In the genomic region with DNA sequence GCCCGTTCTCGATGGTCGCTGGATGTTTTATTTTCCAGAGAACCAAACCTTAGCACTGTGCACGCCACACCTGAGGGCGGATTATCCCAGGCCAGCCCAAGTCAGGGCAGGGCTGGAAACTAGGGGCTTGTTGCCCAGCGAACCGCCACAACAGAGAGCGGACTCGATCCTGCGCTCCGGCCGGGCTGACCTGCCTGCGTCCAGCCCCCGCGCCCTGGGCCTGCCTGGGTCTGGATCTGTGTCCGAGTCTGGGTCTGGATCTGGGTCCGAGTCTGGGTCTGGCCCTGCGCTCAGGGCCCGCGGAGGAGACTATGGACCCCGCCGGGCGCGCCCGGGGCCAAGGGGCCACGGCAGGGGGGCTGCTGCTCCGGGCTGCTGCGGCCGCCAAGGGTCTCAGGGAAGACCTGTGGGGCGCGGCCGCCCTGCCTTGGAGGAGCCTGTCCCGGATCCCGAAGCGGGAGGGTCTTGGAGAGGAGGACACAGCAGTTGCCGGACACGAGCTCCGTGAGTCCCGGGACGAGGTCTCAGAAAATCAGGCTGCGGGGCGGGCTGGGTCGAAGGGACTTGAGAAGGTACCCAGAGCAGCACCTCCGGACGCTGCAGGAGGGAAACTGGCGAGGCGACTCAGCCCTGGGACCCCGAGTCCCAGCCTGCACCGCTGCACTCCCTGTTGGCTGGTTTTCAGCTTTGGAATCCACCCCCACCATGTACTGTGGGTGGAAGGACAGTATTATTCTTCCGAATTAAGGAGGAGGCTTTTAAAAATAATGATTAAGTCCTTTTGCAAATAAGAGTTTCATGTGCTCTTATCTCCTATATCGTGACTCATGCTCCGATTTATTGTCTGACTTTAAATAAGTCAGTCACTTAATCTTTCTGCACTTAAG, we compare ENCODE assay signal across 8 cellular contexts. TPM values are rescaled to one million over a fixed set of nuclear protein-coding genes. Genes with fewer than 3 reads are reported as not detected.
DNase-seq lines count a peak whose midpoint lies in the region; ATAC-seq and TF ChIP-seq lines count a peak whose summit lies in the region.

A gene (plus strand): TSS at position 130 of the 887 bp plus-strand sequence. CDS start 182 bp downstream, at position 312.

- POLR2A ChIA-PET in SK-N-SH (lab: Yijun Ruan, JAX), result no interaction called here

- H3K9me3 Mint-ChIP-seq in activated naive CD8-positive, alpha-beta T cell treated with anti-CD3 and anti-CD28 coated beads, Interleukin-2, amount 50 U/mL, for 24 hours, result no peaks in the 10 kb centered on the region

- H3K4me2 ChIP-seq in SK-N-SH (no peak within 1 kb of the TSS), hepatocyte (peak within 1 kb of the TSS; percentile 94)

- H3K36me3 ChIP-seq in SK-N-SH (replicated peaks in 1 of 2; ENCODE audit: control insufficient read depth in 1 of 2, insufficient read depth in 2 of 2, low read length in 1 of 2) (peaks cover 2 to 4% of the 10 kb centered on the region in 2 experiments), hepatocyte (replicated peaks; ENCODE audit: insufficient read depth, low read depth) (no peaks in the 10 kb centered on the region)

- TF ChIP-seq EP300 in SK-N-SH (IDR thresholded peaks at IDR 0.05; ENCODE audit: borderline replicate concordance in 1 of 2, low read depth in 1 of 2, low read length in 1 of 2), result no peak

- peaks cover 4% of the 10 kb centered on the region for H3K4me1 Mint-ChIP-seq in activated naive CD8-positive, alpha-beta T cell treated with anti-CD3 and anti-CD28 coated beads, Interleukin-2, amount 50 U/mL, for 24 hours

- H3K27ac ChIP-seq in SK-N-SH (ENCODE audit: low read depth in 2 of 2, low read length in 1 of 2) (no peak within 1 kb of the TSS; a peak in 1 of 4 replicates), hepatocyte (peak within 1 kb of the TSS; percentile 93)

- TF ChIP-seq CTCF in SK-N-SH (IDR thresholded peaks at IDR 0.05) (no peak), hepatocyte (IDR thresholded peaks at IDR 0.05; ENCODE audit: poor library complexity) (no peak)

- no peak within 1 kb of the TSS for H3K4me3 Mint-ChIP-seq in activated naive CD8-positive, alpha-beta T cell treated with anti-CD3 and anti-CD28 coated beads, Interleukin-2, amount 50 U/mL, for 24 hours

- H3K9me2 ChIP-seq in SK-N-SH, result no peaks in the 10 kb centered on the region
- H3K9me2 ChIP-seq in hepatocyte (replicated peaks; ENCODE audit: insufficient read depth), result no peaks in the 10 kb centered on the region

- no peaks in the 10 kb centered on the region for H3K27me3 ChIP-seq in SK-N-SH (ENCODE audit: insufficient read depth)
- no peaks in the 10 kb centered on the region for H3K27me3 ChIP-seq in hepatocyte

- DNase-seq in SK-N-SH (peak; percentile 23), hepatocyte (ENCODE audit: low spot score) (peak; percentile 55), putamen (ENCODE audit: low spot score) (peak; percentile 25), pons (ENCODE audit: low spot score) (no peak), NCI-H2196 (lab: John Stamatoyannopoulos, UW; ENCODE audit: unreplicated experiment) (no peak)
- DNase-seq in activated naive CD8-positive, alpha-beta T cell treated with anti-CD3 and anti-CD28 coated beads, Interleukin-2, amount 50 U/mL, for 24 hours, result no peak

- H3F3A ChIP-seq in SK-N-SH (replicated peaks; ENCODE audit: insufficient read depth), result no peaks in the 10 kb centered on the region

- H3K4me3 ChIP-seq in SK-N-SH (ENCODE audit: low read depth in 2 of 2, low read length in 1 of 2) (no peak within 1 kb of the TSS), hepatocyte (peak within 1 kb of the TSS; percentile 40)

- H2AFZ ChIP-seq in SK-N-SH (ENCODE audit: low read depth) (no peak within 1 kb of the TSS), hepatocyte (peak within 1 kb of the TSS; percentile 92)

- H3K9me3 ChIP-seq in SK-N-SH, result no peaks in the 10 kb centered on the region
- no peaks in the 10 kb centered on the region for H3K9me3 ChIP-seq in hepatocyte (ENCODE audit: low read depth)

- no peak within 1 kb of the TSS for H3K9ac ChIP-seq in SK-N-SH

- H3K4me1 ChIP-seq in SK-N-SH (ENCODE audit: control insufficient read depth in 1 of 2, insufficient read depth in 2 of 2, low read depth in 1 of 2, low read length in 1 of 2) (peaks cover 0 to 2% of the 10 kb centered on the region in 2 experiments; a peak in 1 of 4 replicates), hepatocyte (ENCODE audit: insufficient read depth) (peaks cover 15% of the 10 kb centered on the region)

- CTCF ChIA-PET in SK-N-SH (lab: Yijun Ruan, JAX), result no interaction called here

- H3K27ac Mint-ChIP-seq in activated naive CD8-positive, alpha-beta T cell treated with anti-CD3 and anti-CD28 coated beads, Interleukin-2, amount 50 U/mL, for 24 hours, result no peak within 1 kb of the TSS

- no peaks in the 10 kb centered on the region for H4K20me1 ChIP-seq in SK-N-SH (ENCODE audit: insufficient read depth)
- H4K20me1 ChIP-seq in hepatocyte (ENCODE audit: insufficient read depth, poor library complexity, severe bottlenecking), result no peaks in the 10 kb centered on the region

- no peak for TF ChIP-seq RAD21 in SK-N-SH (IDR thresholded peaks at IDR 0.05; ENCODE audit: low read length)

- H3K27me3 Mint-ChIP-seq in activated naive CD8-positive, alpha-beta T cell treated with anti-CD3 and anti-CD28 coated beads, Interleukin-2, amount 50 U/mL, for 24 hours, result peaks cover 17% of the 10 kb centered on the region

- 86% methylated on average over 29 of the region's 52 CpGs for WGBS in SK-N-SH (ENCODE audit: low lambda C conversion rate)
- 4% methylated on average over 47 of the region's 52 CpGs for whole genome bisulfite sequencing in hepatocyte (ENCODE audit: low lambda C conversion rate, missing lambda C conversion rate)

- H3K79me2 ChIP-seq in SK-N-SH (ENCODE audit: insufficient read depth), result no peaks in the 10 kb centered on the region
- no peaks in the 10 kb centered on the region for H3K79me2 ChIP-seq in hepatocyte

- H3K36me3 Mint-ChIP-seq in activated naive CD8-positive, alpha-beta T cell treated with anti-CD3 and anti-CD28 coated beads, Interleukin-2, amount 50 U/mL, for 24 hours (ENCODE audit: low read depth), result peaks cover 2% of the 10 kb centered on the region

- ATAC-seq in SK-N-SH treated with all-trans-retinoic acid at 6 μM for 48 hours (no peak), HG03108 (IDR thresholded peaks at IDR 0.05; ENCODE audit: unreplicated experiment) (no peak)
- peak; percentile 28 for ATAC-seq in activated naive CD8-positive, alpha-beta T cell treated with anti-CD3 and anti-CD28 coated beads, Interleukin-2, amount 50 U/mL, for 24 hours

TF ChIP-seq in SK-N-SH, 30 proteins besides CTCF, POLR2A, EP300 and RAD21 (continues in another document):
- TF ChIP-seq, protein P1, sequence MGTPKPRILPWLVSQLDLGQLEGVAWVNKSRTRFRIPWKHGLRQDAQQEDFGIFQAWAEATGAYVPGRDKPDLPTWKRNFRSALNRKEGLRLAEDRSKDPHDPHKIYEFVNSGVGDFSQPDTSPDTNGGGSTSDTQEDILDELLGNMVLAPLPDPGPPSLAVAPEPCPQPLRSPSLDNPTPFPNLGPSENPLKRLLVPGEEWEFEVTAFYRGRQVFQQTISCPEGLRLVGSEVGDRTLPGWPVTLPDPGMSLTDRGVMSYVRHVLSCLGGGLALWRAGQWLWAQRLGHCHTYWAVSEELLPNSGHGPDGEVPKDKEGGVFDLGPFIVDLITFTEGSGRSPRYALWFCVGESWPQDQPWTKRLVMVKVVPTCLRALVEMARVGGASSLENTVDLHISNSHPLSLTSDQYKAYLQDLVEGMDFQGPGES (IDR thresholded peaks at IDR 0.05; ENCODE audit: low read depth, low read length), result no peak
- TF ChIP-seq TCF12 (IDR thresholded peaks at IDR 0.05), result no peak
- TF ChIP-seq SMC3 (IDR thresholded peaks at IDR 0.05; ENCODE audit: low read depth, low read length), result no peak
- no peak for TF ChIP-seq EZH2phosphoT487 (IDR thresholded peaks at IDR 0.05; ENCODE audit: borderline replicate concordance, low read depth)
- TF ChIP-seq YY1 (IDR thresholded peaks at IDR 0.05; ENCODE audit: low read depth), result no peak
- no peak for TF ChIP-seq NFIC (IDR thresholded peaks at IDR 0.05; ENCODE audit: borderline replicate concordance)
- TF ChIP-seq SIN3A (IDR thresholded peaks at IDR 0.05; ENCODE audit: borderline replicate concordance, low read depth, low read length), result no peak

TF ChIP-seq in SK-N-SH treated with all-trans-retinoic acid at 6 μM for 48 hours, 23 proteins besides CTCF, POLR2A, EP300 and RAD21 (continues in another document):
- TF ChIP-seq GLIS3 (CRISPR knock-in tag; IDR thresholded peaks at IDR 0.05) (no peak), ZFP3 (CRISPR knock-in tag; IDR thresholded peaks at IDR 0.05) (no peak), ARNTL (CRISPR knock-in tag; IDR thresholded peaks at IDR 0.05; ENCODE audit: borderline replicate concordance, low read depth) (no peak), ZC3H10 (CRISPR knock-in tag; IDR thresholded peaks at IDR 0.05) (no peak), ZFP30 (CRISPR knock-in tag; IDR thresholded peaks at IDR 0.05) (no peak), ZNF70 (CRISPR knock-in tag; IDR thresholded peaks at IDR 0.05) (no peak), OSR1 (CRISPR knock-in tag; IDR thresholded peaks at IDR 0.05) (no peak)
- TF ChIP-seq, protein P2, sequence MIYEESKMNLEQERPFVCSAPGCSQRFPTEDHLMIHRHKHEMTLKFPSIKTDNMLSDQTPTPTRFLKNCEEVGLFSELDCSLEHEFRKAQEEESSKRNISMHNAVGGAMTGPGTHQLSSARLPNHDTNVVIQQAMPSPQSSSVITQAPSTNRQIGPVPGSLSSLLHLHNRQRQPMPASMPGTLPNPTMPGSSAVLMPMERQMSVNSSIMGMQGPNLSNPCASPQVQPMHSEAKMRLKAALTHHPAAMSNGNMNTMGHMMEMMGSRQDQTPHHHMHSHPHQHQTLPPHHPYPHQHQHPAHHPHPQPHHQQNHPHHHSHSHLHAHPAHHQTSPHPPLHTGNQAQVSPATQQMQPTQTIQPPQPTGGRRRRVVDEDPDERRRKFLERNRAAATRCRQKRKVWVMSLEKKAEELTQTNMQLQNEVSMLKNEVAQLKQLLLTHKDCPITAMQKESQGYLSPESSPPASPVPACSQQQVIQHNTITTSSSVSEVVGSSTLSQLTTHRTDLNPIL (CRISPR knock-in tag; IDR thresholded peaks at IDR 0.05; ENCODE audit: low read depth), result no peak
- TF ChIP-seq, protein P3, sequence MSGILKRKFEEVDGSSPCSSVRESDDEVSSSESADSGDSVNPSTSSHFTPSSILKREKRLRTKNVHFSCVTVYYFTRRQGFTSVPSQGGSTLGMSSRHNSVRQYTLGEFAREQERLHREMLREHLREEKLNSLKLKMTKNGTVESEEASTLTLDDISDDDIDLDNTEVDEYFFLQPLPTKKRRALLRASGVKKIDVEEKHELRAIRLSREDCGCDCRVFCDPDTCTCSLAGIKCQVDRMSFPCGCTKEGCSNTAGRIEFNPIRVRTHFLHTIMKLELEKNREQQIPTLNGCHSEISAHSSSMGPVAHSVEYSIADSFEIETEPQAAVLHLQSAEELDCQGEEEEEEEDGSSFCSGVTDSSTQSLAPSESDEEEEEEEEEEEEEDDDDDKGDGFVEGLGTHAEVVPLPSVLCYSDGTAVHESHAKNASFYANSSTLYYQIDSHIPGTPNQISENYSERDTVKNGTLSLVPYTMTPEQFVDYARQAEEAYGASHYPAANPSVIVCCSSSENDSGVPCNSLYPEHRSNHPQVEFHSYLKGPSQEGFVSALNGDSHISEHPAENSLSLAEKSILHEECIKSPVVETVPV (CRISPR knock-in tag; IDR thresholded peaks at IDR 0.05), result no peak

RNA-seq across cellular contexts. Expression of the gene that starts here (rescaled TPM):
- 0.05 and 0.12 TPM in 2 replicates for polyA plus RNA-seq in SK-N-SH (2012; rRNA removed)
- 0.01 TPM in 1 of 2 replicates, not detected in the other for polyA plus RNA-seq in SK-N-SH (2012; cell fraction: cytosol; rRNA removed)
- polyA plus RNA-seq in SK-N-SH (2012; cell fraction: nucleus; rRNA removed), result 0.95 and 1.0 TPM in 2 replicates
- 1.4 and 4.7 TPM in 2 replicates for total RNA-seq in hepatocyte
- 0.71 and 2.3 TPM in 2 replicates for polyA plus RNA-seq in hepatocyte

Comparison
In these comparisons a context has a peak if more than half of its experiments do, and no peak if none do; other contexts are left out.
1. DNase-seq: peak in SK-N-SH (single experiment), hepatocyte (single experiment) and putamen (single experiment); none in activated naive CD8-positive, alpha-beta T cell treated with anti-CD3 and anti-CD28 coated beads, Interleukin-2, amount 50 U/mL, for 24 hours (single experiment), pons (single experiment) and NCI-H2196 (single experiment).